ENCODE assay signal across 8 cellular contexts in genomic region chr4:73259552-73260140, GRCh38. TPM values are rescaled to one million over a fixed set of nuclear protein-coding genes. Genes with fewer than 3 reads are reported as not detected.
A peak's percentile ranks its signal among the peaks of the same experiment; 100 is the strongest.
DNase-seq lines count a peak whose midpoint lies in the region; ATAC-seq, FAIRE-seq and TF ChIP-seq lines count a peak whose summit lies in the region.

No MANE protein-coding gene starts in this region.

- H3K9me3 ChIP-seq in OCI-LY7 (ENCODE audit: low read length) (no peaks in the 10 kb centered on the region), upper lobe of right lung (no peaks in the 10 kb centered on the region)

- TSS peak; percentile 86 for BruUV-seq in OCI-LY7 (replicated peaks; lab: Mats Ljungman, UMichigan)

- H3K9ac ChIP-seq in mesendoderm (ENCODE audit: low read length) = peak overlapping the region; percentile 98

- POLR2A ChIA-PET in OCI-LY7 (lab: Charles Lee) = interaction anchor here (0.7 to 3.1 kb wide), 16 partner anchors 8 to 898 kb away, joined by 3 to 20 read pairs (median 4); no protein-coding TSS in a partner anchor

- peak overlapping the region; percentile 76 for H2AK5ac ChIP-seq in mesendoderm (ENCODE audit: low read length)

- H3K79me2 ChIP-seq in OCI-LY7 (ENCODE audit: insufficient read depth, low read depth, low read length) (peaks cover 60% of the 10 kb centered on the region), mesendoderm (ENCODE audit: control insufficient read depth, insufficient read depth, low read length) (peaks cover 42% of the 10 kb centered on the region)

- peaks cover 39% of the 10 kb centered on the region for H3K4me1 Mint-ChIP-seq in activated CD8-positive, alpha-beta memory T cell treated with anti-CD3 and anti-CD28 coated beads, Interleukin-2, amount 10 ng/mL, durations not matched to agents 7 days and 5 days

- TF ChIP-seq CTCF in OCI-LY7 (conservative IDR thresholded peaks at IDR 0.05; ENCODE audit: low read length) (no peak), bronchial epithelial cell (IDR thresholded peaks at IDR 0.05; ENCODE audit: insufficient read depth, low read length, severe bottlenecking) (no peak), upper lobe of right lung (IDR thresholded peaks at IDR 0.05) (no peak)

- peak; percentile 8 for ATAC-seq in activated CD8-positive, alpha-beta memory T cell treated with anti-CD3 and anti-CD28 coated beads, Interleukin-2, amount 10 ng/mL, durations not matched to agents 7 days and 5 days
- ATAC-seq in HG02588 (IDR thresholded peaks at IDR 0.05; ENCODE audit: unreplicated experiment) (peak; percentile 3), upper lobe of right lung (no peak)

- peak overlapping the region; percentile 15 for H3K23ac ChIP-seq in mesendoderm (ENCODE audit: low read length)

- peak overlapping the region; percentile 67; the same call in 1 of the 2 replicates for H2AFZ ChIP-seq in OCI-LY7 (ENCODE audit: low read length)

- no peaks in the 10 kb centered on the region for H3K9me2 ChIP-seq in OCI-LY7 (ENCODE audit: insufficient read depth, low read length)

- H3K27me3 ChIP-seq in bronchial epithelial cell (ENCODE audit: control insufficient read depth, insufficient read depth, low read length) (no peaks in the 10 kb centered on the region), mesendoderm (ENCODE audit: insufficient read depth, low read length, poor library complexity) (no peaks in the 10 kb centered on the region), upper lobe of right lung (no peaks in the 10 kb centered on the region)

- WGBS in mesendoderm (ENCODE audit: extremely low coverage, insufficient coverage, low lambda C conversion rate) = no CpG with 5 or more reads among the region's 9 CpGs

- H3K27ac Mint-ChIP-seq in activated CD8-positive, alpha-beta memory T cell treated with anti-CD3 and anti-CD28 coated beads, Interleukin-2, amount 10 ng/mL, durations not matched to agents 7 days and 5 days = peak overlapping the region; percentile 98

- peak overlapping the region; percentile 90 for H4K5ac ChIP-seq in mesendoderm (ENCODE audit: low read length)

- peaks cover 42% of the 10 kb centered on the region for H3K36me3 ChIP-seq in OCI-LY7 (ENCODE audit: insufficient read depth, low read length)
- no peaks in the 10 kb centered on the region for H3K36me3 ChIP-seq in bronchial epithelial cell (ENCODE audit: control insufficient read depth, insufficient read depth, low read length)
- no peaks in the 10 kb centered on the region for H3K36me3 ChIP-seq in mesendoderm (ENCODE audit: control insufficient read depth, insufficient read depth, low read length)
- no peaks in the 10 kb centered on the region for H3K36me3 ChIP-seq in upper lobe of right lung

- peak overlapping the region; percentile 62 for H2BK5ac ChIP-seq in mesendoderm (ENCODE audit: low read length)

- H3K4me2 ChIP-seq in OCI-LY7 (ENCODE audit: low read length) (peak overlapping the region; percentile 92), mesendoderm (ENCODE audit: low read length) (peak overlapping the region; percentile 94)

- H3K36me3 Mint-ChIP-seq in activated CD8-positive, alpha-beta memory T cell treated with anti-CD3 and anti-CD28 coated beads, Interleukin-2, amount 10 ng/mL, durations not matched to agents 7 days and 5 days = peaks cover 8% of the 10 kb centered on the region

- CTCF ChIA-PET in activated CD8-positive, alpha-beta memory T cell treated with anti-CD3 and anti-CD28 coated beads, Interleukin-2, amount 10 ng/mL, durations not matched to agents 7 days and 5 days (lab: Charles Lee) = interaction anchor here (1.1 to 4.1 kb wide), 3 partner anchors 37 to 188 kb away, joined by 4 to 22 read pairs (median 10); partner anchors contain the start of gene COX18
- CTCF ChIA-PET in OCI-LY7 (lab: Charles Lee; ENCODE audit: unreplicated experiment) = no interaction called here

- H3K79me1 ChIP-seq in mesendoderm (ENCODE audit: low read length) = peaks cover 4% of the 10 kb centered on the region

- FAIRE-seq in bronchial epithelial cell (lab: Jason Lieb, UNC) = peak; percentile 62

- peak overlapping the region; percentile 96 for H3K56ac ChIP-seq in mesendoderm (ENCODE audit: low read length)

- H3K9me3 Mint-ChIP-seq in activated CD8-positive, alpha-beta memory T cell treated with anti-CD3 and anti-CD28 coated beads, Interleukin-2, amount 10 ng/mL, durations not matched to agents 7 days and 5 days (ENCODE audit: low read depth) = no peaks in the 10 kb centered on the region

- peak overlapping the region; percentile 4 for H2BK120ac ChIP-seq in mesendoderm (ENCODE audit: low read depth, low read length)

- peaks cover 21% of the 10 kb centered on the region for H4K20me1 ChIP-seq in OCI-LY7 (ENCODE audit: insufficient read depth, low read length)

- peaks cover 43% of the 10 kb centered on the region for H3K4me1 ChIP-seq in OCI-LY7 (ENCODE audit: insufficient read depth, low read length, poor library complexity, severe bottlenecking)
- H3K4me1 ChIP-seq in mesendoderm (ENCODE audit: control insufficient read depth, low read depth, low read length) = peaks cover 3% of the 10 kb centered on the region
- H3K4me1 ChIP-seq in upper lobe of right lung = peaks cover 30% of the 10 kb centered on the region

- intact Hi-C loops in OCI-LY7 (cut with micrococcal nuclease; ENCODE audit: unreplicated experiment) (loop anchor here (1.0 to 10.0 kb wide), 5 partner anchors 117 to 557 kb away; partner anchors contain the start of gene COX18), upper lobe of right lung (cut with DNase I) (loop anchor here (10.0 kb wide), 1 partner anchor 125 kb away; no protein-coding TSS in a partner anchor)

- H4K8ac ChIP-seq in mesendoderm (ENCODE audit: low read depth, low read length) = peak overlapping the region; percentile 83

- H3K27ac ChIP-seq in OCI-LY7 (ENCODE audit: low read depth, low read length, poor library complexity, severe bottlenecking) (peak overlapping the region; percentile 84), mesendoderm (ENCODE audit: low read depth, low read length) (peak overlapping the region; percentile 99), upper lobe of right lung (peak overlapping the region; percentile 99)

- peak overlapping the region; percentile 87 for H3K18ac ChIP-seq in mesendoderm (ENCODE audit: low read length)

- H3K4me3 Mint-ChIP-seq in activated CD8-positive, alpha-beta memory T cell treated with anti-CD3 and anti-CD28 coated beads, Interleukin-2, amount 10 ng/mL, durations not matched to agents 7 days and 5 days = peak overlapping the region; percentile 99

- H2BK15ac ChIP-seq in mesendoderm (replicated peaks; ENCODE audit: low read depth) = no peak overlapping the region

- no peaks in the 10 kb centered on the region for H3K27me3 Mint-ChIP-seq in activated CD8-positive, alpha-beta memory T cell treated with anti-CD3 and anti-CD28 coated beads, Interleukin-2, amount 10 ng/mL, durations not matched to agents 7 days and 5 days

- no peak for DNase-seq in activated CD8-positive, alpha-beta memory T cell treated with anti-CD3 and anti-CD28 coated beads, Interleukin-2, amount 10 ng/mL, durations not matched to agents 7 days and 5 days
- no peak for DNase-seq in activated CD8-positive, alpha-beta memory T cell treated with anti-CD3 and anti-CD28 coated beads, Interleukin-2, amount 50 U/mL, for 48 hours
- DNase-seq in OCI-LY7 (ENCODE audit: low spot score) = peak; percentile 46
- DNase-seq in bronchial epithelial cell (ENCODE audit: low read depth) = no peak
- no peak for DNase-seq in mesendoderm
- no peak for DNase-seq in upper lobe of right lung
- DNase-seq in amniotic stem cell (lab: John Stamatoyannopoulos, UW) = no peak

- H3K4ac ChIP-seq in mesendoderm (ENCODE audit: low read depth, low read length) = no peak overlapping the region

- H3K4me3 ChIP-seq in OCI-LY7 (ENCODE audit: low read depth, low read length, poor library complexity, severe bottlenecking) = peak overlapping the region; percentile 99
- peak overlapping the region; percentile 92 for H3K4me3 ChIP-seq in bronchial epithelial cell (ENCODE audit: low read depth, low read length)
- peak overlapping the region; percentile 97 for H3K4me3 ChIP-seq in mesendoderm (ENCODE audit: low read length)
- H3K4me3 ChIP-seq in upper lobe of right lung = peak overlapping the region; percentile 85

RNA-seq across cellular contexts. Expression of gene ANKRD17, which starts 1.0 kb away (rescaled TPM):
- 10 to 100 TPM; 50.6 to 57.5 TPM for total RNA-seq in activated CD8-positive, alpha-beta memory T cell treated with anti-CD3 and anti-CD28 coated beads, Interleukin-2, amount 10 ng/mL, durations not matched to agents 7 days and 5 days
- 39.4 and 53.0 TPM in 2 replicates for total RNA-seq in OCI-LY7 (2014; rRNA removed; shearing (Covaris generic))
- 70.3 and 77.4 TPM in 2 replicates for total RNA-seq in OCI-LY7 (2022)
- total RNA-seq in bronchial epithelial cell = 41.9 and 45.6 TPM in 2 replicates
- 30.5 TPM for polyA plus RNA-seq in mesendoderm (2013, experiment 1 of 2)
- polyA plus RNA-seq in mesendoderm (2013, experiment 2 of 2) = 30.4 TPM
- total RNA-seq in upper lobe of right lung = 61.5 TPM
